8 cellular contexts compared by ENCODE assay signal in the genomic region with DNA sequence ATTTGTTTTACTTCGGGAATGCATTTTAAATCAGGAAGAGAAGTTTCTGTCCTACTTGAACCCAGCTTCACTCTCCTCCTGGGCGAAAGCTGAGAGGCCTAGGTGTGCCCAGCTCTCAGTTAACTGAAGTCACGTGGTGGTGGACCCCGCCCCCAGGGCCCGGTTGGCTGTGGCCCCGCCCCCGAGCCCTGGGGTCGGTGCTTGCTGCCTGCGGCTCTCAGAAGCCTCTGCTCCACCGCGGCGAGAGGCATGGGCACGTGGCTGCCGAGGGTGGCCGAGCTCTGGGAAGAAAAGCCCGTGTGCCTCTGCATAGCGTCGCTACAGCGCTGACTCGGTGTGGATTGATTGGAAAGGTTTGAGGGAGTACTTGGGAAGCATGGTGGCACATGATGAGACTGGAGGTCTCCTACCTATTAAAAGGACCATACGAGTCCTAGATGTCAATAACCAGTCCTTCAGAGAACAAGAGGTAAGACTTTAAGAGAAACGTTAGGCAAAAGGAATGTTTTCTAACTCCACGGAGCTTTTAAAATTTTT. TPM values are rescaled to one million over a fixed set of nuclear protein-coding genes. Genes with fewer than 3 reads are reported as not detected.
DNase-seq lines count a peak whose midpoint lies in the region; ATAC-seq and TF ChIP-seq lines count a peak whose summit lies in the region.

No MANE protein-coding gene starts in this region.

- H3K27ac ChIP-seq in ascending aorta: peak overlapping the region; percentile 71 to 78
- peak overlapping the region; percentile 84 for H3K27ac ChIP-seq in rectal smooth muscle tissue (ENCODE audit: low read depth, low read length)
- peak overlapping the region; percentile 76 to 88 for H3K27ac ChIP-seq in uterus

- peaks cover 26 to 35% (median 27%) of the 10 kb centered on the region in 3 donors for H3K4me1 Mint-ChIP-seq in IgD-negative memory B cell
- H3K4me1 Mint-ChIP-seq in T-helper 1 cell treated with Interleukin-12 subunit alpha and Interleukin-12 subunit beta and Interleukin-4 antibody, amounts not matched to agents 30 μg/mL and 1 μg/mL, for 36 hours (ENCODE audit: low read depth): peaks cover 58% of the 10 kb centered on the region

- no peaks in the 10 kb centered on the region for H3K36me3 ChIP-seq in ascending aorta
- no peaks in the 10 kb centered on the region for H3K36me3 ChIP-seq in rectal smooth muscle tissue (ENCODE audit: control insufficient read depth, insufficient read depth, low read length)
- no peaks in the 10 kb centered on the region for H3K36me3 ChIP-seq in uterus

- H3K9me3 ChIP-seq in ascending aorta: no peaks in the 10 kb centered on the region
- H3K9me3 ChIP-seq in uterus: no peaks in the 10 kb centered on the region

- ATAC-seq in GM19023 (IDR thresholded peaks at IDR 0.05; ENCODE audit: unreplicated experiment) (peak; percentile 36), HG03565 (IDR thresholded peaks at IDR 0.05; ENCODE audit: unreplicated experiment) (no peak)

- no peaks in the 10 kb centered on the region for H3K27me3 Mint-ChIP-seq in IgD-negative memory B cell
- H3K27me3 Mint-ChIP-seq in T-helper 1 cell treated with Interleukin-12 subunit alpha and Interleukin-12 subunit beta and Interleukin-4 antibody, amounts not matched to agents 30 μg/mL and 1 μg/mL, for 36 hours (ENCODE audit: low read depth): no peaks in the 10 kb centered on the region

- DNase-seq in ascending aorta (ENCODE audit: low spot score in 2 of 2): peak; percentile 84 to 96
- DNase-seq in hepatic stellate cell (ENCODE audit: low spot score): peak; percentile 71
- DNase-seq in uterus: peak; percentile 94

- H3K9ac ChIP-seq in rectal smooth muscle tissue (ENCODE audit: low read length): peak overlapping the region; percentile 79

- H3K4me3 Mint-ChIP-seq in IgD-negative memory B cell: peak overlapping the region; percentile 83 to 96 (median 90)
- peak overlapping the region; percentile 85 for H3K4me3 Mint-ChIP-seq in T-helper 1 cell treated with Interleukin-12 subunit alpha and Interleukin-12 subunit beta and Interleukin-4 antibody, amounts not matched to agents 30 μg/mL and 1 μg/mL, for 36 hours

- H3K27me3 ChIP-seq in ascending aorta (no peaks in the 10 kb centered on the region), rectal smooth muscle tissue (ENCODE audit: control insufficient read depth, insufficient read depth, low read length) (peaks cover 2% of the 10 kb centered on the region), uterus (no peaks in the 10 kb centered on the region)

- TF ChIP-seq CTCF in ascending aorta (IDR thresholded peaks at IDR 0.05) (no peak), uterus (IDR thresholded peaks at IDR 0.05) (no peak)

- peak overlapping the region; percentile 74 for H3K4me3 ChIP-seq in ascending aorta
- H3K4me3 ChIP-seq in rectal smooth muscle tissue (ENCODE audit: low read length): peak overlapping the region; percentile 95
- peak overlapping the region; percentile 48 to 58 for H3K4me3 ChIP-seq in uterus

- H3K4me1 ChIP-seq in ascending aorta (peaks cover 0 to 14% of the 10 kb centered on the region in 2 donors), rectal smooth muscle tissue (ENCODE audit: control insufficient read depth, insufficient read depth, low read length) (peaks cover 13% of the 10 kb centered on the region), uterus (peaks cover 0 to 6% of the 10 kb centered on the region in 2 donors)

- no peaks in the 10 kb centered on the region for H3K36me3 Mint-ChIP-seq in IgD-negative memory B cell
- peaks cover 8% of the 10 kb centered on the region for H3K36me3 Mint-ChIP-seq in T-helper 1 cell treated with Interleukin-12 subunit alpha and Interleukin-12 subunit beta and Interleukin-4 antibody, amounts not matched to agents 30 μg/mL and 1 μg/mL, for 36 hours (ENCODE audit: low read depth)

- peak overlapping the region in 2 of 3 donors; percentile 54 to 81 for H3K27ac Mint-ChIP-seq in IgD-negative memory B cell
- H3K27ac Mint-ChIP-seq in T-helper 1 cell treated with Interleukin-12 subunit alpha and Interleukin-12 subunit beta and Interleukin-4 antibody, amounts not matched to agents 30 μg/mL and 1 μg/mL, for 36 hours: peak overlapping the region; percentile 56

- H3K9me3 Mint-ChIP-seq in IgD-negative memory B cell: no peaks in the 10 kb centered on the region
- no peaks in the 10 kb centered on the region for H3K9me3 Mint-ChIP-seq in T-helper 1 cell treated with Interleukin-12 subunit alpha and Interleukin-12 subunit beta and Interleukin-4 antibody, amounts not matched to agents 30 μg/mL and 1 μg/mL, for 36 hours

- intact Hi-C loops in ascending aorta (cut with DNase I): loop anchor here (2.0 to 10.0 kb wide), 5 partner anchors 34 to 368 kb away; a partner anchor contains a TSS
- intact Hi-C loops in uterus (cut with DNase I; ENCODE audit: low total_unique reads): no loop called here

- TF ChIP-seq POLR2A in uterus (IDR thresholded peaks at IDR 0.05): peak; percentile 88 to 92

RNA-seq across cellular contexts. Expression of a gene that starts 34.1 kb away (rescaled TPM):
- polyA plus RNA-seq in IgD-negative memory B cell: 3.7 TPM
- total RNA-seq in ascending aorta (95.9 TPM), uterus (100 to 1,000 TPM in 2 of 4 donors, 10 to 100 TPM in 2; 21.0 to 126 (median 87.0) TPM)

RNA-seq across cellular contexts. Expression of a gene that starts 41.8 kb away (rescaled TPM):
- polyA plus RNA-seq in IgD-negative memory B cell: not detected
- not detected for total RNA-seq in ascending aorta
- total RNA-seq in uterus: not detected

RNA-seq across cellular contexts. Expression of a gene that starts 52.9 kb away (rescaled TPM):
- polyA plus RNA-seq in IgD-negative memory B cell: not detected
- total RNA-seq in ascending aorta (not detected), uterus (not detected)
